ENCODE assay signal across 8 cellular contexts in genomic region chr15:50424066-50424890, GRCh38. TPM values are rescaled to one million over a fixed set of nuclear protein-coding genes. Genes with fewer than 3 reads are reported as not detected.
DNase-seq lines count a peak whose midpoint lies in the region; ATAC-seq and TF ChIP-seq lines count a peak whose summit lies in the region.

Gene USP8 (plus strand): TSS chr15:50424405. CDS start chr15:50439074, 14,669 bp downstream.

- CTCF ChIA-PET in PC-9 (lab: Charles Lee): interaction anchor here (0.6 to 1.5 kb wide), 2 partner anchors 33 to 72 kb away, joined by 4 to 11 read pairs; no protein-coding TSS in a partner anchor

- intact Hi-C loops in PC-9 (cut with micrococcal nuclease; ENCODE audit: unreplicated experiment): loop anchor here (1.0 kb wide), 2 partner anchors 33 to 70 kb away; no protein-coding TSS in a partner anchor

- H3K27ac ChIP-seq in PC-9: peak within 1 kb of the TSS; percentile 88

- POLR2A ChIA-PET in PC-9 (lab: Charles Lee; ENCODE audit: unreplicated experiment): interaction anchor here (0.6 to 1.2 kb wide), 8 partner anchors 33 to 1328 kb away, joined by 4 to 34 read pairs (median 6); partner anchors contain the start of gene GABPB1

- BruUV-seq in PC-9 (replicated peaks; lab: Mats Ljungman, UMichigan): TSS peak; percentile 73

- DNase-seq in DMS153 (lab: John Stamatoyannopoulos, UW) (peak; percentile 91), PC-9 (peak; percentile 87 to 98), epithelial cell of proximal tubule (ENCODE audit: low read depth) (peak; percentile 66), mucosa of gallbladder (ENCODE audit: low spot score) (peak; percentile 95)
- DNase-seq in Jurkat, Clone E6-1 (ENCODE audit: low read depth, low spot score): peak; percentile 90
- DNase-seq in activated T-cell treated with anti-CD3 and anti-CD28 coated beads, Interleukin-2, amount 50 U/mL, for 1 hour: peak; percentile 93
- peak; percentile 79 to 87 for DNase-seq in stimulated activated CD8-positive, alpha-beta memory T cell treated with anti-CD3 and anti-CD28 coated beads, Interleukin-4, amount 100 ng/mL, for 4 hours (ENCODE audit: low read depth in 2 of 2, low spot score in 1 of 2)

- H3K9me2 ChIP-seq in PC-9 (ENCODE audit: insufficient read depth): no peaks in the 10 kb centered on the region

- TF ChIP-seq CTCF in PC-9 (conservative IDR thresholded peaks at IDR 0.05): no peak
- no peak for TF ChIP-seq CTCF in epithelial cell of proximal tubule (conservative IDR thresholded peaks at IDR 0.05; ENCODE audit: low read depth, low read length)

- no peaks in the 10 kb centered on the region for H3K27me3 ChIP-seq in PC-9 (ENCODE audit: insufficient read depth, low read depth)

- H4K20me1 ChIP-seq in PC-9 (ENCODE audit: insufficient read depth): 0 out of 2 replicates have a peak, but pooled peaks cover 10% of the 10 kb centered on the region

- H3K9me3 ChIP-seq in PC-9 (ENCODE audit: insufficient read depth, low read depth): no peaks in the 10 kb centered on the region

- H3K4me1 ChIP-seq in PC-9 (replicated peaks; ENCODE audit: insufficient read depth): 0 out of 2 replicates have a peak, but pooled peaks cover 15% of the 10 kb centered on the region

- peaks cover 48% of the 10 kb centered on the region for H3K79me2 ChIP-seq in PC-9 (ENCODE audit: low read depth)

- no peaks in the 10 kb centered on the region for H3K36me3 ChIP-seq in PC-9 (ENCODE audit: low read depth)

- peak within 1 kb of the TSS; percentile 88 for H2AFZ ChIP-seq in PC-9

- peak within 1 kb of the TSS; percentile 80 for H3K4me3 ChIP-seq in Jurkat, Clone E6-1 (ENCODE audit: low read length)
- H3K4me3 ChIP-seq in PC-9 (peak within 1 kb of the TSS; percentile 85), epithelial cell of proximal tubule (ENCODE audit: low read depth, low read length) (peak within 1 kb of the TSS; percentile 82)

- peak; percentile 90 for ATAC-seq in GM21619 (IDR thresholded peaks at IDR 0.05; ENCODE audit: unreplicated experiment)

- peaks cover 5% of the 10 kb centered on the region; the same call in 1 of the 2 replicates for H3F3A ChIP-seq in PC-9 (ENCODE audit: insufficient read depth, low read depth)

- peak within 1 kb of the TSS; percentile 94 for H3K4me2 ChIP-seq in PC-9

RNA-seq across cellular contexts. Expression of gene USP8, which starts in this region (rescaled TPM):
- 20.8 TPM for polyA plus RNA-seq in Jurkat, Clone E6-1 (2012; ENCODE audit: insufficient read depth, insufficient read length)
- 64.6 and 70.7 TPM in 2 replicates for total RNA-seq in PC-9 (2021)
- 35.1 and 35.9 TPM in 2 replicates for total RNA-seq in epithelial cell of proximal tubule
- 62.6 TPM for total RNA-seq in mucosa of gallbladder

Comparison
In these comparisons a context has a peak if more than half of its experiments do, and no peak if none do; other contexts are left out.
1. Peak in every context shown above with its lines: DNase-seq, ATAC-seq, H3K4me3 ChIP-seq and H3K27ac ChIP-seq.